ENCODE assay signal across 21 cellular contexts in the genomic region with DNA sequence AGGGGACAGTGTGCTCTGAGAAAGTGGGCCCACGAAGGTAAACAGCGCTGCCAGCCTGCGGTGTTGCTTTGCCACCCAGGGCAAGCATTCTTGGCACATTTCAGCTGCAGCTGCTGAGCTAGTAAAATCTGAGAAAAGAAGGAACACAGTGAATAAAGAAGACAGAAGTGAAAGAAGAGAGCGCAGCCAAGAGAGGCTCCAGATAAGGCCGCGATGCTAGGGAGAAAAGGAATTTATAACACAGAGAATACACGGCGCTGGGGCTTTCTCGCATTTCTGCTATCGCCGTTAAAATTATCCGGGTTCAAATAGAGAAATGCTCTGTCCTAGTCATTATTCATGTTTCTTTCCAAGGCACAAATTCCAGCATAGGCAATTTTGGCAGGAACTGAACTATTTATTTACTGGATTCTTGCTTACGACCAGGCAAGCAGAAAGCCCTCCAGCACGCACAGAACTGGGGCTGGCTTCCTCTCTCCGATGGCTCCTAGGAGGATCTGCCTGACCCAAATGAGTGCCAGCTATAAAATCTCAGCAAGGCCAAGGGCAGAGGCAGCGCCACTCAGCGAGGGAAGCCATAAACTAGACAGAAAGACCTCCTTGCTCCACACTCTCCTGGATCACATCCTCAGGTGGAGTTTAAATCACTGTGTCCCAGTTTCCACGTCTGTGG.
A peak's percentile ranks its signal among the peaks of the same experiment; 100 is the strongest.
DNase-seq lines count a peak whose midpoint lies in the region; ATAC-seq and TF ChIP-seq lines count a peak whose summit lies in the region.
"Had no signal": no experiment of that assay in that cellular context is flagged by ENCODE, and none has a peak within 500 bp of the region (broad histone marks: within the 10 kb centered on the region; RNA-seq: fewer than 3 reads in every experiment).

No MANE protein-coding gene starts in this region.

- TF ChIP-seq CTCF in mesothelial cell of epicardium (IDR thresholded peaks at IDR 0.05; ENCODE audit: unreplicated experiment) = no peak

- H3K27ac Mint-ChIP-seq in mesothelial cell of epicardium = peak overlapping the region; percentile 73
- H3K27ac Mint-ChIP-seq: activated CD4-positive, alpha-beta T cell treated with anti-CD3 and anti-CD28 coated beads for 36 hours; CD8-positive, alpha-beta memory T cell; natural killer cell had no signal

- no peak for ATAC-seq in HG03457 (IDR thresholded peaks at IDR 0.05; ENCODE audit: unreplicated experiment)
- ATAC-seq: activated CD4-positive, alpha-beta T cell treated with anti-CD3 and anti-CD28 coated beads for 36 hours; heart left ventricle; natural killer cell had no signal

- H3K27me3 ChIP-seq in MG63 = no peaks in the 10 kb centered on the region
- H3K27me3 ChIP-seq: adrenal gland, cardiac muscle cell, heart left ventricle had no signal

- no peaks in the 10 kb centered on the region for H3K36me3 ChIP-seq in MG63
- H3K36me3 ChIP-seq: adrenal gland, cardiac muscle cell, heart left ventricle had no signal

- peak; percentile 43 for DNase-seq in MG63
- peak; percentile 14 for DNase-seq in fibroblast of gingiva (ENCODE audit: low read depth)
- DNase-seq in mesothelial cell of epicardium (ENCODE audit: low spot score in 2 of 2, unreplicated experiment in 2 of 2) = no peak
- no peak for DNase-seq in iPS-NIHi11 (ENCODE audit: low spot score)
- no peak for DNase-seq in activated CD4-positive, alpha-beta T cell treated with anti-CD3 and anti-CD28 coated beads, Interleukin-2, amount 50 U/mL, for 1 hour
- DNase-seq: activated CD4-positive, alpha-beta T cell treated with anti-CD3 and anti-CD28 coated beads for 36 hours; activated CD8-positive, alpha-beta memory T cell treated with anti-CD3 and anti-CD28 coated beads, Interleukin-2, amount 50 U/mL, for 48 hours; activated effector memory CD4-positive, alpha-beta T cell treated with anti-CD3 and anti-CD28 coated beads, Interleukin-2, amount 50 U/mL, for 16 hours; adrenal gland; CD8-positive, alpha-beta memory T cell; DMS79; heart left ventricle; islet precursor cell; Kasumi-1; natural killer cell; NCI-H1105 treated with DMSO at 0.1 percent for 48 hours; NCI-H524 treated with DMSO at 0.1 percent for 48 hours; stimulated activated CD8-positive, alpha-beta memory T cell treated with anti-CD3 and anti-CD28 coated beads, Interleukin-4, amount 100 ng/mL, for 48 hours had no signal

- H3K4me1 Mint-ChIP-seq in mesothelial cell of epicardium = peaks cover 2% of the 10 kb centered on the region
- H3K4me1 Mint-ChIP-seq: activated CD4-positive, alpha-beta T cell treated with anti-CD3 and anti-CD28 coated beads for 36 hours; CD8-positive, alpha-beta memory T cell; natural killer cell had no signal

- no peaks in the 10 kb centered on the region for H3K9me3 Mint-ChIP-seq in mesothelial cell of epicardium
- H3K9me3 Mint-ChIP-seq: CD8-positive, alpha-beta memory T cell; natural killer cell had no signal

- H3K27ac ChIP-seq in temporal lobe (ENCODE audit: low read depth, low read length) = peak overlapping the region; percentile 93
- H3K27ac ChIP-seq: adrenal gland, cardiac muscle cell had no signal

- no peaks in the 10 kb centered on the region for H3K9me3 ChIP-seq in MG63
- H3K9me3 ChIP-seq: adrenal gland, heart left ventricle had no signal

- no peak overlapping the region for H3K4me3 ChIP-seq in MG63
- H3K4me3 ChIP-seq: adrenal gland, cardiac muscle cell had no signal

- H3K36me3 Mint-ChIP-seq in mesothelial cell of epicardium = no peaks in the 10 kb centered on the region
- H3K36me3 Mint-ChIP-seq: CD8-positive, alpha-beta memory T cell; natural killer cell had no signal

- no peak overlapping the region for H3K4me3 Mint-ChIP-seq in mesothelial cell of epicardium
- H3K4me3 Mint-ChIP-seq: activated CD4-positive, alpha-beta T cell treated with anti-CD3 and anti-CD28 coated beads for 36 hours; CD8-positive, alpha-beta memory T cell; natural killer cell had no signal

- no peaks in the 10 kb centered on the region for H3K27me3 Mint-ChIP-seq in mesothelial cell of epicardium (ENCODE audit: low read depth)
- H3K27me3 Mint-ChIP-seq: activated CD4-positive, alpha-beta T cell treated with anti-CD3 and anti-CD28 coated beads for 36 hours; CD8-positive, alpha-beta memory T cell had no signal

Comparison
In these comparisons a context has a peak if more than half of its experiments do, and no peak if none do; other contexts are left out.
1. DNase-seq: peak in MG63 (single experiment) and fibroblast of gingiva (single experiment); none in mesothelial cell of epicardium (0 of 2), iPS-NIHi11 (single experiment) and activated CD4-positive, alpha-beta T cell treated with anti-CD3 and anti-CD28 coated beads, Interleukin-2, amount 50 U/mL, for 1 hour (single experiment).